ENCODE assay signal across 1 cellular context in genomic region chr3:49553690-49554634, GRCh38.
TF ChIP-seq lines count a peak whose summit lies in the region.

BSN (plus strand) TSS chr3:49554477; CDS start chr3:49554603, 126 bp downstream.

TF ChIP-seq in HepG2, 621 proteins besides CTCF, POLR2A, EP300 and RAD21 (continued from another document):
- TF ChIP-seq ZNF280B (CRISPR knock-in tag; IDR thresholded peaks at IDR 0.05; ENCODE audit: borderline replicate concordance) (0 out of 2 replicates have a peak, but pooled peaks have one; percentile 59), TSC22D2 (CRISPR knock-in tag; IDR thresholded peaks at IDR 0.05; ENCODE audit: borderline replicate concordance) (no peak), ZNF788 (CRISPR knock-in tag; IDR thresholded peaks at IDR 0.05; ENCODE audit: borderline replicate concordance) (no peak), DR1 (CRISPR knock-in tag; IDR thresholded peaks at IDR 0.05) (peak; percentile 15; the same call in 1 of the 2 replicates), YEATS4 (CRISPR knock-in tag; IDR thresholded peaks at IDR 0.05; ENCODE audit: borderline replicate concordance) (peak; percentile 30; the same call in 1 of the 2 replicates), SSRP1 (CRISPR knock-in tag; IDR thresholded peaks at IDR 0.05) (no peak), LBX2 (CRISPR knock-in tag; IDR thresholded peaks at IDR 0.05; ENCODE audit: borderline replicate concordance) (no peak), ZNF124 (CRISPR knock-in tag; IDR thresholded peaks at IDR 0.05) (0 out of 2 replicates have a peak, but pooled peaks have one; percentile 13), ZNF225 (CRISPR knock-in tag; IDR thresholded peaks at IDR 0.05) (no peak; the same call in 1 of the 2 replicates), HNRNPK (IDR thresholded peaks at IDR 0.05; ENCODE audit: low read depth, low read length, poor library complexity, severe bottlenecking) (peak; percentile 18), TEAD2 (CRISPR knock-in tag; IDR thresholded peaks at IDR 0.05) (no peak), PATZ1 (CRISPR knock-in tag; IDR thresholded peaks at IDR 0.05) (peak; percentile 82), TMF1 (CRISPR knock-in tag; IDR thresholded peaks at IDR 0.05; ENCODE audit: low read depth) (0 out of 2 replicates have a peak, but pooled peaks have one; percentile 2), PTBP1 (IDR thresholded peaks at IDR 0.05; ENCODE audit: low read depth, low read length, poor library complexity, severe bottlenecking) (no peak), TGIF2 (CRISPR knock-in tag; IDR thresholded peaks at IDR 0.05) (peak; percentile 55), ZNF569 (CRISPR knock-in tag; IDR thresholded peaks at IDR 0.05; ENCODE audit: borderline replicate concordance) (no peak), POLR2AphosphoS2 (IDR thresholded peaks at IDR 0.05; ENCODE audit: low read depth, low read length) (no peak), ZNF512B (CRISPR knock-in tag; IDR thresholded peaks at IDR 0.05; ENCODE audit: borderline replicate concordance) (no peak), ELF3 (CRISPR knock-in tag; IDR thresholded peaks at IDR 0.05) (no peak), ZNF367 (CRISPR knock-in tag; IDR thresholded peaks at IDR 0.05; ENCODE audit: borderline replicate concordance) (no peak), ZSCAN30 (CRISPR knock-in tag; IDR thresholded peaks at IDR 0.05) (no peak), POLR2AphosphoS5 (IDR thresholded peaks at IDR 0.05; ENCODE audit: low read depth, low read length) (peak; percentile 50; the same call in 1 of the 2 replicates), NFATC3 (CRISPR knock-in tag; IDR thresholded peaks at IDR 0.05) (no peak), HNRNPH1 (optimal IDR thresholded peaks at IDR 0.05; ENCODE audit: low read depth, low read length) (no peak), ZNF142 (CRISPR knock-in tag; IDR thresholded peaks at IDR 0.05) (no peak), STAT6 (CRISPR knock-in tag; IDR thresholded peaks at IDR 0.05; ENCODE audit: borderline replicate concordance) (0 out of 2 replicates have a peak, but pooled peaks have one; percentile 35), NCOA1 (CRISPR knock-in tag; IDR thresholded peaks at IDR 0.05) (no peak)
